In genomic region chr3:125971997-125972944, GRCh38 we compare ENCODE assay signal across 9 cellular contexts. TPM values are rescaled to one million over a fixed set of nuclear protein-coding genes. Genes with fewer than 3 reads are reported as not detected.
A peak's percentile ranks its signal among the peaks of the same experiment; 100 is the strongest.
DNase-seq lines count a peak whose midpoint lies in the region; ATAC-seq and TF ChIP-seq lines count a peak whose summit lies in the region.
"Not testable (repeated sequence)": the region's sequence is repeated elsewhere in the genome, so short reads cannot be mapped to it uniquely, and the experiment has no call there.
"Had no signal": no experiment of that assay in that cellular context is flagged by ENCODE, and none has a peak within 500 bp of the region (broad histone marks: within the 10 kb centered on the region; RNA-seq: fewer than 3 reads in every experiment).

No MANE protein-coding gene starts in this region.

- H3K27me3 ChIP-seq in mammary epithelial cell (ENCODE audit: insufficient read depth, low read length) = not testable (repeated sequence)

- peaks cover 16% of the 10 kb centered on the region for H3K4me1 ChIP-seq in mammary epithelial cell (ENCODE audit: insufficient read depth, low read length)

- peaks cover 37% of the 10 kb centered on the region for H3K27me3 Mint-ChIP-seq in type B pancreatic cell

- in situ Hi-C loops in G401 (cut with HindIII; ENCODE audit: low sequenced_read_pairs) = not testable (repeated sequence)
- in situ Hi-C loops in mammary epithelial cell (cut with MboI; ENCODE audit: low sequenced_read_pairs in 2 of 2) = loop anchor here in 1 of 2 donors (25.0 kb wide), 1 partner anchor 415 kb away; the partner anchor contains the start of gene CFAP100

- not testable (repeated sequence) for H3K9ac ChIP-seq in mammary epithelial cell (ENCODE audit: insufficient read depth, low read length)

- H3K9me3 ChIP-seq in mammary epithelial cell (replicated peaks; ENCODE audit: insufficient read depth, low read length) = not testable (repeated sequence)

- H3K4me3 Mint-ChIP-seq in type B pancreatic cell = peak overlapping the region; percentile 87

- H3K27ac ChIP-seq in mammary epithelial cell (ENCODE audit: insufficient read depth, low read depth, low read length) = not testable (repeated sequence)

- not testable (repeated sequence) for H3K36me3 ChIP-seq in mammary epithelial cell (ENCODE audit: insufficient read depth, low read length)

- H4K20me1 ChIP-seq in mammary epithelial cell (ENCODE audit: insufficient read depth, low read length) = not testable (repeated sequence)

- CTCF ChIA-PET in mammary epithelial cell (lab: Charles Lee; ENCODE audit: low non-redundant PET) = not testable (repeated sequence)

- H3K36me3 Mint-ChIP-seq in type B pancreatic cell = not testable (repeated sequence)

- intact Hi-C loops in mammary epithelial cell (cut with micrococcal nuclease) = loop anchor here (5.0 kb wide), 2 partner anchors 110 to 160 kb away; partner anchors contain the start of gene SLC41A3

- H3K79me2 ChIP-seq in mammary epithelial cell (ENCODE audit: insufficient read depth, low read length) = not testable (repeated sequence)

- H3K4me2 ChIP-seq in mammary epithelial cell (ENCODE audit: insufficient read depth, low read depth, low read length) = peak overlapping the region; percentile 65

- TF ChIP-seq CTCF in mammary epithelial cell (conservative IDR thresholded peaks at IDR 0.05 in 1 of 2, IDR thresholded peaks at IDR 0.05 in 1 of 2; ENCODE audit: extremely low read depth in 1 of 2, insufficient read depth in 1 of 2, low read depth in 1 of 2, low read length in 2 of 2) (peak; percentile 44 to 60), type B pancreatic cell (conservative IDR thresholded peaks at IDR 0.05) (peak; percentile 82)
- not testable (repeated sequence) for TF ChIP-seq CTCF in omental fat pad (IDR thresholded peaks at IDR 0.05)

- ATAC-seq in HG03175 (IDR thresholded peaks at IDR 0.05; ENCODE audit: unreplicated experiment) (peak; percentile 67), omental fat pad (ENCODE audit: low FRiP score) (peak; percentile 84)
- ATAC-seq in activated CD4-positive, CD25-positive, alpha-beta regulatory T cell treated with anti-CD3 and anti-CD28 coated beads, Interleukin-2, amount 50 U/mL, for 24 hours = peak; percentile 70

- WGBS in mammary epithelial cell (ENCODE audit: low coverage, missing lambda C conversion rate) = 7% methylated on average over 16 of the region's 31 CpGs

- not testable (repeated sequence) for H3K9me3 Mint-ChIP-seq in type B pancreatic cell

- dilution Hi-C loops in mammary epithelial cell (cut with HindIII; ENCODE audit: low sequenced_read_pairs) = not testable (repeated sequence)

- peak overlapping the region; percentile 62 for H2AFZ ChIP-seq in mammary epithelial cell (ENCODE audit: low read depth, low read length)

- H3K4me1 Mint-ChIP-seq in type B pancreatic cell (ENCODE audit: unreplicated experiment) = not testable (repeated sequence)

- BruUV-seq in mammary epithelial cell (replicated peaks; lab: Mats Ljungman, UMichigan) = not testable (repeated sequence)

- DNase-seq in G401 (ENCODE audit: low spot score) (peak; percentile 76), NCI-H2227 treated with DMSO at 0.1 percent for 48 hours (lab: John Stamatoyannopoulos, UW) (peak; percentile 24), mammary epithelial cell (peak; percentile 23), hypothalamus (lab: John Stamatoyannopoulos, UW) (peak in 39 of 51 donors; percentile 1 to 73 (median 38))
- not testable (repeated sequence) for DNase-seq in omental fat pad (ENCODE audit: low spot score); type B pancreatic cell (ENCODE audit: extremely low spot score, unreplicated experiment)

- H3K4me3 ChIP-seq in mammary epithelial cell (replicated peaks in 1 of 3; ENCODE audit: insufficient read depth in 1 of 3, low read depth in 2 of 3, low read length in 3 of 3) = peak overlapping the region in 2 of 3 experiments; percentile 13 to 21

- H3K27ac Mint-ChIP-seq in type B pancreatic cell = peak overlapping the region; percentile 61

RNA-seq across cellular contexts. Expression of gene ROPN1B, which starts 3.3 kb away (rescaled TPM):
- total RNA-seq in G401 (2014; rRNA removed; shearing (Covaris generic)) = not detected in 2 replicates
- total RNA-seq in mammary epithelial cell (not detected), omental fat pad (under 1 TPM in 1 of 4 donors, not detected in 3; 0.56 TPM), type B pancreatic cell (ENCODE audit: low replicate concordance) (0.53 and 1.2 TPM in 2 replicates)
- polyA plus RNA-seq in mammary epithelial cell = 0.49 TPM
- not detected for polyA minus RNA-seq in mammary epithelial cell
- total RNA-seq: activated CD8-positive, alpha-beta memory T cell treated with anti-CD3 and anti-CD28 coated beads for 36 hours had no signal
